In genomic region chr13:106083620-106084350, GRCh38 we compare ENCODE assay signal across 8 cellular contexts.
DNase-seq lines count a peak whose midpoint lies in the region; ATAC-seq and TF ChIP-seq lines count a peak whose summit lies in the region.

No MANE protein-coding gene starts in this region.

- H3K9me3 Mint-ChIP-seq in activated CD4-positive, alpha-beta memory T cell treated with anti-CD3 and anti-CD28 coated beads for 36 hours: peaks cover 2% of the 10 kb centered on the region
- H3K9me3 Mint-ChIP-seq in activated CD4-positive, alpha-beta memory T cell treated with anti-CD3 and anti-CD28 coated beads, Interleukin-2, amount 10 ng/mL, durations not matched to agents 7 days and 5 days: no peaks in the 10 kb centered on the region
- H3K9me3 Mint-ChIP-seq in CD14-positive monocyte: peaks cover 0 to 5% (median 0%) of the 10 kb centered on the region in 7 donors

- H3K36me3 Mint-ChIP-seq in activated CD4-positive, alpha-beta memory T cell treated with anti-CD3 and anti-CD28 coated beads for 36 hours: no peaks in the 10 kb centered on the region
- no peaks in the 10 kb centered on the region for H3K36me3 Mint-ChIP-seq in activated CD4-positive, alpha-beta memory T cell treated with anti-CD3 and anti-CD28 coated beads, Interleukin-2, amount 10 ng/mL, durations not matched to agents 7 days and 5 days (ENCODE audit: low read depth)
- H3K36me3 Mint-ChIP-seq in CD14-positive monocyte: no peaks in the 10 kb centered on the region

- peak; percentile 11 for DNase-seq in activated CD4-positive, alpha-beta memory T cell treated with anti-CD3 and anti-CD28 coated beads for 36 hours
- DNase-seq in activated CD4-positive, alpha-beta memory T cell treated with anti-CD3 and anti-CD28 coated beads, Interleukin-2, amount 10 ng/mL, durations not matched to agents 7 days and 5 days: no peak
- DNase-seq in amniotic stem cell (lab: John Stamatoyannopoulos, UW): peak; percentile 0
- DNase-seq in kidney tubule cell (ENCODE audit: low spot score): peak; percentile 81
- DNase-seq in activated effector memory CD4-positive, alpha-beta T cell treated with Interleukin-2 at 50 U/mL for 16 hours: no peak
- DNase-seq in CD14-positive monocyte (ENCODE audit: low spot score): no peak

- no peaks in the 10 kb centered on the region for H3K4me1 Mint-ChIP-seq in activated CD4-positive, alpha-beta memory T cell treated with anti-CD3 and anti-CD28 coated beads for 36 hours (ENCODE audit: low read depth)
- no peaks in the 10 kb centered on the region for H3K4me1 Mint-ChIP-seq in activated CD4-positive, alpha-beta memory T cell treated with anti-CD3 and anti-CD28 coated beads, Interleukin-2, amount 10 ng/mL, durations not matched to agents 7 days and 5 days
- no peaks in the 10 kb centered on the region for H3K4me1 Mint-ChIP-seq in CD14-positive monocyte

- H3K27ac Mint-ChIP-seq in activated CD4-positive, alpha-beta memory T cell treated with anti-CD3 and anti-CD28 coated beads for 36 hours: no peak overlapping the region
- no peak overlapping the region for H3K27ac Mint-ChIP-seq in activated CD4-positive, alpha-beta memory T cell treated with anti-CD3 and anti-CD28 coated beads, Interleukin-2, amount 10 ng/mL, durations not matched to agents 7 days and 5 days
- no peak overlapping the region for H3K27ac Mint-ChIP-seq in CD14-positive monocyte

- POLR2A ChIA-PET in activated CD4-positive, alpha-beta memory T cell treated with anti-CD3 and anti-CD28 coated beads for 36 hours (lab: Charles Lee): no interaction called here
- POLR2A ChIA-PET in activated CD4-positive, alpha-beta memory T cell treated with anti-CD3 and anti-CD28 coated beads, Interleukin-2, amount 10 ng/mL, durations not matched to agents 7 days and 5 days (lab: Charles Lee): no interaction called here

- no peak for TF ChIP-seq CTCF in CD14-positive monocyte (IDR thresholded peaks at IDR 0.05)

- peak; percentile 66 for ATAC-seq in HG03108 (IDR thresholded peaks at IDR 0.05; ENCODE audit: unreplicated experiment)
- ATAC-seq in GM18520 (IDR thresholded peaks at IDR 0.05; ENCODE audit: unreplicated experiment): no peak

- intact Hi-C loops in activated CD4-positive, alpha-beta memory T cell treated with anti-CD3 and anti-CD28 coated beads for 36 hours (cut with micrococcal nuclease): loop anchor here (2.0 kb wide), 1 partner anchor 453 kb away; no protein-coding TSS in a partner anchor
- intact Hi-C loops in CD14-positive monocyte (cut with micrococcal nuclease): no loop called here

- no peaks in the 10 kb centered on the region for H3K27me3 Mint-ChIP-seq in activated CD4-positive, alpha-beta memory T cell treated with anti-CD3 and anti-CD28 coated beads for 36 hours
- no peaks in the 10 kb centered on the region for H3K27me3 Mint-ChIP-seq in activated CD4-positive, alpha-beta memory T cell treated with anti-CD3 and anti-CD28 coated beads, Interleukin-2, amount 10 ng/mL, durations not matched to agents 7 days and 5 days
- peaks cover 0 to 2% (median 2%) of the 10 kb centered on the region in 3 donors for H3K27me3 Mint-ChIP-seq in CD14-positive monocyte (ENCODE audit: low read depth in 3 of 3)

- no peak overlapping the region for H3K4me3 Mint-ChIP-seq in activated CD4-positive, alpha-beta memory T cell treated with anti-CD3 and anti-CD28 coated beads for 36 hours
- no peak overlapping the region for H3K4me3 Mint-ChIP-seq in activated CD4-positive, alpha-beta memory T cell treated with anti-CD3 and anti-CD28 coated beads, Interleukin-2, amount 10 ng/mL, durations not matched to agents 7 days and 5 days
- no peak overlapping the region for H3K4me3 Mint-ChIP-seq in CD14-positive monocyte

- CTCF ChIA-PET in activated CD4-positive, alpha-beta memory T cell treated with anti-CD3 and anti-CD28 coated beads for 36 hours (lab: Charles Lee): interaction anchor here (0.7 kb wide), 1 partner anchor 334 kb away, joined by 3 read pairs; no protein-coding TSS in a partner anchor
- CTCF ChIA-PET in activated CD4-positive, alpha-beta memory T cell treated with anti-CD3 and anti-CD28 coated beads, Interleukin-2, amount 10 ng/mL, durations not matched to agents 7 days and 5 days (lab: Charles Lee): no interaction called here

Comparison
In these comparisons a context has a peak if more than half of its experiments do, and no peak if none do; other contexts are left out.
1. DNase-seq: peak in activated CD4-positive, alpha-beta memory T cell treated with anti-CD3 and anti-CD28 coated beads for 36 hours (single experiment), amniotic stem cell (single experiment) and kidney tubule cell (single experiment); none in activated CD4-positive, alpha-beta memory T cell treated with anti-CD3 and anti-CD28 coated beads, Interleukin-2, amount 10 ng/mL, durations not matched to agents 7 days and 5 days (single experiment), activated effector memory CD4-positive, alpha-beta T cell treated with Interleukin-2 at 50 U/mL for 16 hours (single experiment) and CD14-positive monocyte (single experiment).